In the genomic region with DNA sequence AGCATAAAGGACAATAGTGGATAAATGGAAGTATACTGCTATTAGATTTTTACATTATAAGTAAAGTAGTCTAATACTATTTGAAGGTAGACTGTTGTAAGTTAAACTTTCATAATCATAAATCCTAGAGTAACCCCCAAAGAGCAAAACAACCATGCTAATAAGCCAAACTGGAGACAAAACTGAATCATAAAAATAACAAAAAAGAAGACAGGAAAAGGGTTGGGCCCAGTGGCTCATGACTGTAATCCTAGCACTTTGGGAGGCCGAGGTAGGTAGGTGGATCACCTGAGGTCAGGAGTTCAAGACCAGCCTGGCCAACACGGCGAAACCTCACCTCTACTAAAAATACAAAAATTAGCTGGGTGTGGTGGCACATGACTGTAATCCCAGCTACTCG, we compare ENCODE assay signal across 19 cellular contexts.
"Had no signal": no experiment of that assay in that cellular context is flagged by ENCODE, and none has a peak within 500 bp of the region (broad histone marks: within the 10 kb centered on the region; RNA-seq: fewer than 3 reads in every experiment).

No MANE protein-coding gene starts in this region.

- DNase-seq: activated CD4-positive, alpha-beta T cell treated with anti-CD3 and anti-CD28 coated beads, Interleukin-2, amount 50 U/mL, for 1 hour; activated CD8-positive, alpha-beta memory T cell treated with anti-CD3 and anti-CD28 coated beads for 24 hours; activated gamma-delta T cell treated with Interleukin-2 at 50 U/mL for 16 hours; activated naive CD8-positive, alpha-beta T cell treated with anti-CD3 and anti-CD28 coated beads, Interleukin-2, amount 10 ng/mL, durations not matched to agents 7 days and 5 days; anterior cingulate cortex; cerebellar nuclear complex; effector memory CD4-positive, alpha-beta T cell; islet precursor cell; left lung; nucleus accumbens; right lobe of liver; spleen; thyroid gland had no signal

- H3K4me3 Mint-ChIP-seq: activated naive CD8-positive, alpha-beta T cell treated with anti-CD3 and anti-CD28 coated beads, Interleukin-2, amount 10 ng/mL, durations not matched to agents 7 days and 5 days; memory B cell; natural killer cell treated with Interleukin-12 subunit alpha and Interleukin-12 subunit beta and Interleukin-15 and Interleukin-18, amount 100 ng/mL, for 72 hours; T-helper 2 cell treated with Interferon-gamma antibody and Interleukin-4, amounts not matched to agents 5 μg/mL and 100 μg/mL, for 36 hours had no signal

- H3K4me3 ChIP-seq: gastroesophageal sphincter, left lung, right lobe of liver, spleen, thyroid gland, vagina had no signal

- H3K27me3 ChIP-seq: gastroesophageal sphincter, left lung, right lobe of liver, spleen, thyroid gland, vagina had no signal

- H3K36me3 Mint-ChIP-seq: natural killer cell treated with Interleukin-12 subunit alpha and Interleukin-12 subunit beta and Interleukin-15 and Interleukin-18, amount 100 ng/mL, for 72 hours had no signal

- ATAC-seq: natural killer cell treated with Interleukin-12 subunit alpha and Interleukin-12 subunit beta and Interleukin-15 and Interleukin-18, amount 100 ng/mL, for 72 hours had no signal

- H3K27ac ChIP-seq: epithelial cell of prostate, gastroesophageal sphincter, left lung, thyroid gland, vagina had no signal

- H3K36me3 ChIP-seq: right lobe of liver, thyroid gland, vagina had no signal

- H3K27me3 Mint-ChIP-seq: activated naive CD8-positive, alpha-beta T cell treated with anti-CD3 and anti-CD28 coated beads, Interleukin-2, amount 10 ng/mL, durations not matched to agents 7 days and 5 days; memory B cell; natural killer cell treated with Interleukin-12 subunit alpha and Interleukin-12 subunit beta and Interleukin-15 and Interleukin-18, amount 100 ng/mL, for 72 hours had no signal

- H3K27ac Mint-ChIP-seq: activated naive CD8-positive, alpha-beta T cell treated with anti-CD3 and anti-CD28 coated beads, Interleukin-2, amount 10 ng/mL, durations not matched to agents 7 days and 5 days; memory B cell; natural killer cell treated with Interleukin-12 subunit alpha and Interleukin-12 subunit beta and Interleukin-15 and Interleukin-18, amount 100 ng/mL, for 72 hours; T-helper 2 cell treated with Interferon-gamma antibody and Interleukin-4, amounts not matched to agents 5 μg/mL and 100 μg/mL, for 36 hours had no signal

- H3K9me3 Mint-ChIP-seq: activated naive CD8-positive, alpha-beta T cell treated with anti-CD3 and anti-CD28 coated beads, Interleukin-2, amount 10 ng/mL, durations not matched to agents 7 days and 5 days; natural killer cell treated with Interleukin-12 subunit alpha and Interleukin-12 subunit beta and Interleukin-15 and Interleukin-18, amount 100 ng/mL, for 72 hours; T-helper 2 cell treated with Interferon-gamma antibody and Interleukin-4, amounts not matched to agents 5 μg/mL and 100 μg/mL, for 36 hours had no signal

- H3K9me3 ChIP-seq: gastroesophageal sphincter, left lung, right lobe of liver, spleen, thyroid gland, vagina had no signal
